Comparison of ENCODE assay signal across 1 cellular context in the genomic region with DNA sequence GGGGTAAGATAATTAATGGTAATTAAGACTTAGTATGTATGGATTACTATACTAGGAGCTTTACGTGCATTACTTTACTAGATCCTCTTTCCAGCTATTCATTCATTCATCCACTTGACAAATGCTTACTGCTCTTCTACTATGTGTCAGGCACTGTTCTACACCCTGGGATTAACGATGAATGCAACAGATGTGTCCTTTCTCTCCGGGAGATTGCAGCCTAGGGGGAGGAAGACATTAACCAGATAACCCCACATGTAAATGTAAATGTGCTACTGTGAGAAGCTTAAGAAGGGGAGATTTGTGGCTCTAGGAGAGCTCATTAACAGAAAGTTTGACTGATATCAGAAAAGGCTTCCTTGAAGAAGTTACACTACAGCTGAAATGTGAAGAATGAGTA.
TF ChIP-seq lines count a peak whose summit lies in the region.

No MANE protein-coding gene starts in this region.

TF ChIP-seq in GM23338, 12 proteins besides CTCF, POLR2A, EP300 and RAD21 (continued from another document):
- TF ChIP-seq, protein P1, sequence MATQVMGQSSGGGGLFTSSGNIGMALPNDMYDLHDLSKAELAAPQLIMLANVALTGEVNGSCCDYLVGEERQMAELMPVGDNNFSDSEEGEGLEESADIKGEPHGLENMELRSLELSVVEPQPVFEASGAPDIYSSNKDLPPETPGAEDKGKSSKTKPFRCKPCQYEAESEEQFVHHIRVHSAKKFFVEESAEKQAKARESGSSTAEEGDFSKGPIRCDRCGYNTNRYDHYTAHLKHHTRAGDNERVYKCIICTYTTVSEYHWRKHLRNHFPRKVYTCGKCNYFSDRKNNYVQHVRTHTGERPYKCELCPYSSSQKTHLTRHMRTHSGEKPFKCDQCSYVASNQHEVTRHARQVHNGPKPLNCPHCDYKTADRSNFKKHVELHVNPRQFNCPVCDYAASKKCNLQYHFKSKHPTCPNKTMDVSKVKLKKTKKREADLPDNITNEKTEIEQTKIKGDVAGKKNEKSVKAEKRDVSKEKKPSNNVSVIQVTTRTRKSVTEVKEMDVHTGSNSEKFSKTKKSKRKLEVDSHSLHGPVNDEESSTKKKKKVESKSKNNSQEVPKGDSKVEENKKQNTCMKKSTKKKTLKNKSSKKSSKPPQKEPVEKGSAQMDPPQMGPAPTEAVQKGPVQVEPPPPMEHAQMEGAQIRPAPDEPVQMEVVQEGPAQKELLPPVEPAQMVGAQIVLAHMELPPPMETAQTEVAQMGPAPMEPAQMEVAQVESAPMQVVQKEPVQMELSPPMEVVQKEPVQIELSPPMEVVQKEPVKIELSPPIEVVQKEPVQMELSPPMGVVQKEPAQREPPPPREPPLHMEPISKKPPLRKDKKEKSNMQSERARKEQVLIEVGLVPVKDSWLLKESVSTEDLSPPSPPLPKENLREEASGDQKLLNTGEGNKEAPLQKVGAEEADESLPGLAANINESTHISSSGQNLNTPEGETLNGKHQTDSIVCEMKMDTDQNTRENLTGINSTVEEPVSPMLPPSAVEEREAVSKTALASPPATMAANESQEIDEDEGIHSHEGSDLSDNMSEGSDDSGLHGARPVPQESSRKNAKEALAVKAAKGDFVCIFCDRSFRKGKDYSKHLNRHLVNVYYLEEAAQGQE (IDR thresholded peaks at IDR 0.05; ENCODE audit: unreplicated experiment), result no peak
- TF ChIP-seq, protein P2, sequence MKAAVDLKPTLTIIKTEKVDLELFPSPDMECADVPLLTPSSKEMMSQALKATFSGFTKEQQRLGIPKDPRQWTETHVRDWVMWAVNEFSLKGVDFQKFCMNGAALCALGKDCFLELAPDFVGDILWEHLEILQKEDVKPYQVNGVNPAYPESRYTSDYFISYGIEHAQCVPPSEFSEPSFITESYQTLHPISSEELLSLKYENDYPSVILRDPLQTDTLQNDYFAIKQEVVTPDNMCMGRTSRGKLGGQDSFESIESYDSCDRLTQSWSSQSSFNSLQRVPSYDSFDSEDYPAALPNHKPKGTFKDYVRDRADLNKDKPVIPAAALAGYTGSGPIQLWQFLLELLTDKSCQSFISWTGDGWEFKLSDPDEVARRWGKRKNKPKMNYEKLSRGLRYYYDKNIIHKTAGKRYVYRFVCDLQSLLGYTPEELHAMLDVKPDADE (IDR thresholded peaks at IDR 0.05), result no peak
- TF ChIP-seq NANOG (IDR thresholded peaks at IDR 0.05; ENCODE audit: borderline replicate concordance), result no peak
- TF ChIP-seq STAT1 (IDR thresholded peaks at IDR 0.05; ENCODE audit: unreplicated experiment), result no peak
- no peak for TF ChIP-seq ZNF114 (CRISPR knock-in tag; IDR thresholded peaks at IDR 0.05)
- TF ChIP-seq EZH2phosphoT487 (IDR thresholded peaks at IDR 0.05; ENCODE audit: unreplicated experiment), result no peak
